Comparison of ENCODE assay signal across 17 cellular contexts in genomic region chr3:19489936-19490335, GRCh38.
DNase-seq lines count a peak whose midpoint lies in the region; ATAC-seq and TF ChIP-seq lines count a peak whose summit lies in the region.
"Had no signal": no experiment of that assay in that cellular context is flagged by ENCODE, and none has a peak within 500 bp of the region (broad histone marks: within the 10 kb centered on the region; RNA-seq: fewer than 3 reads in every experiment).

No MANE protein-coding gene starts in this region.

- no peaks in the 10 kb centered on the region for H3K27me3 ChIP-seq in colonic mucosa
- H3K27me3 ChIP-seq: BLaER1 treated with 17β-estradiol and CSF1 and Interleukin-3, amounts not matched to agents 10 nM and 100 nM had no signal

- no peak overlapping the region for H3K4me3 Mint-ChIP-seq in progenitor cell of endocrine pancreas (ENCODE audit: low read depth)
- H3K4me3 Mint-ChIP-seq: B cell; CD8-positive, alpha-beta T cell; GM23338 had no signal

- ATAC-seq in HG03108 (IDR thresholded peaks at IDR 0.05; ENCODE audit: unreplicated experiment), result no peak
- no peak for ATAC-seq in GM21526 (IDR thresholded peaks at IDR 0.05; ENCODE audit: low FRiP score, unreplicated experiment)
- ATAC-seq: CD8-positive, alpha-beta T cell; GM12878; GM23338 had no signal

- no peaks in the 10 kb centered on the region for H3K4me1 Mint-ChIP-seq in progenitor cell of endocrine pancreas (ENCODE audit: low read depth)
- H3K4me1 Mint-ChIP-seq: GM23338 had no signal

- DNase-seq in ELR (ENCODE audit: low read depth) (peak; percentile 0), RKO (ENCODE audit: low spot score) (peak; percentile 5), islet precursor cell (peak; percentile 74), progenitor cell of endocrine pancreas (ENCODE audit: low spot score, unreplicated experiment) (no peak), colonic mucosa (no peak), hypothalamus (lab: John Stamatoyannopoulos, UW) (no peak)
- DNase-seq: 8988T; Calu3; CD8-positive, alpha-beta T cell; DMS79 treated with DMSO at 0.1 percent for 48 hours; HCEC 1CT had no signal

- no peak overlapping the region for H3K9ac ChIP-seq in colonic mucosa (ENCODE audit: low read depth in 2 of 2, low read length in 2 of 2)
- H3K9ac ChIP-seq: BLaER1 treated with 17β-estradiol and CSF1 and Interleukin-3, amounts not matched to agents 10 nM and 100 nM had no signal

- H3K4me1 ChIP-seq in colonic mucosa, result no peaks in the 10 kb centered on the region
- H3K4me1 ChIP-seq: BLaER1 treated with 17β-estradiol and CSF1 and Interleukin-3, amounts not matched to agents 10 nM and 100 nM had no signal

- no peaks in the 10 kb centered on the region for H3K27me3 Mint-ChIP-seq in progenitor cell of endocrine pancreas
- H3K27me3 Mint-ChIP-seq: B cell had no signal

- H3K36me3 ChIP-seq in colonic mucosa, result no peaks in the 10 kb centered on the region
- H3K36me3 ChIP-seq: BLaER1 treated with 17β-estradiol and CSF1 and Interleukin-3, amounts not matched to agents 10 nM and 100 nM had no signal

- no peak overlapping the region for H3K4me3 ChIP-seq in colonic mucosa
- H3K4me3 ChIP-seq: BLaER1 treated with 17β-estradiol and CSF1 and Interleukin-3, amounts not matched to agents 10 nM and 100 nM; GM12878; GM23338 had no signal

- H3K9me3 Mint-ChIP-seq in progenitor cell of endocrine pancreas (ENCODE audit: low read depth), result peaks cover 7% of the 10 kb centered on the region
- H3K9me3 Mint-ChIP-seq: CD8-positive, alpha-beta T cell; GM23338 had no signal

- no peaks in the 10 kb centered on the region for H3K9me3 ChIP-seq in colonic mucosa

- TF ChIP-seq CTCF in progenitor cell of endocrine pancreas (IDR thresholded peaks at IDR 0.05; ENCODE audit: unreplicated experiment) (no peak), colonic mucosa (IDR thresholded peaks at IDR 0.05) (no peak)

- H3K36me3 Mint-ChIP-seq in progenitor cell of endocrine pancreas (ENCODE audit: insufficient read depth), result peaks cover 3% of the 10 kb centered on the region
- H3K36me3 Mint-ChIP-seq: CD8-positive, alpha-beta T cell had no signal

- H3K27ac ChIP-seq in colonic mucosa, result no peak overlapping the region
- H3K27ac ChIP-seq: BLaER1 treated with 17β-estradiol and CSF1 and Interleukin-3, amounts not matched to agents 10 nM and 100 nM had no signal

- intact Hi-C loops in colonic mucosa (cut with DNase I), result no loop called here

- H3K27ac Mint-ChIP-seq in progenitor cell of endocrine pancreas, result peak overlapping the region; percentile 1
- H3K27ac Mint-ChIP-seq: CD8-positive, alpha-beta T cell; GM23338 had no signal

Comparison
In these comparisons a context has a peak if more than half of its experiments do, and no peak if none do; other contexts are left out.
1. DNase-seq: peak in ELR (single experiment), RKO (single experiment) and islet precursor cell (single experiment); none in progenitor cell of endocrine pancreas (single experiment), colonic mucosa (single experiment) and hypothalamus (0 of 51).